24 cellular contexts compared by ENCODE assay signal in the genomic region with DNA sequence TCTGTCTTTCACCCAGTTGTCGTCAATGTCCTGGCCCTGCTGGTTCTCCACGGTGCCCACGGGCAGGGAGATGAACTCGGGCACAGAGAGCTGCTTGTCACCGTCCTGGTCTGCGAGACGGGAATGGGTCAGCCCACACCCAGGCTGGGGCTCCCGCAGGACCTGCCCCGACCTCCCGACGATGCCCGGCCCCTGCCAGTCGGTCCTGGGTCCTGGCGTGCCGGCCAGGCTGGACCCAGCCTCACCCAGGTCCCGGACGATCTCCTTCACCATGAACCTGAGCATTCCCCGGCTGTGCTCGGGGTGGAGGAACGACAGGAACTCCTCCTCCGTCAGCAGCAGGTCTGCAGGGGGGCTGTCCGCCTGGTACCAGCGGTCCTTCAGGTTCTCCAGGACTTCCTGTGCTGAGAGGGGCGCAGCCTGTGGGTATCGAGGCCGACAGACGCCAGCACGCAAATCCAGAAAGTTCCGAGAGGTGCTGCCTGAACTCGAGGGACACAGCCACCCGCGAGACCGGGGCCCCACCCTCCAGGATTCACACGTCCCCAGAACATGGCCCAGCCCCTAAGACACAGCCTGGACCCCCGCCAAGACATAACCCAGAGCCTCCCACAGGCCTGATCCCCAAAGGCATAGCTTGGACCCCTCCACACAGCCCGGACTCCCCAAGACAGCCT. TPM values are rescaled to one million over a fixed set of nuclear protein-coding genes. Genes with fewer than 3 reads are reported as not detected.
DNase-seq lines count a peak whose midpoint lies in the region; ATAC-seq, FAIRE-seq and TF ChIP-seq lines count a peak whose summit lies in the region.
"Had no signal": no experiment of that assay in that cellular context is flagged by ENCODE, and none has a peak within 500 bp of the region (broad histone marks: within the 10 kb centered on the region; RNA-seq: fewer than 3 reads in every experiment).

No MANE protein-coding gene starts in this region.

- DNase-seq in HepG2 (ENCODE audit: low spot score), result no peak
- DNase-seq in right lobe of liver, result no peak
- no peak for DNase-seq in T-helper 17 cell
- no peak for DNase-seq in effector memory CD8-positive, alpha-beta T cell
- no peak for DNase-seq in NCI-H82 treated with DMSO at 0.1 percent for 48 hours (lab: John Stamatoyannopoulos, UW; ENCODE audit: unreplicated experiment)
- DNase-seq: DND-41; GF-D8; IMR-90; islet precursor cell; NCI-H1048; NCI-H187; NCI-H446 treated with DMSO at 0.1 percent for 48 hours; NCI-H774; stimulated activated CD4-positive, alpha-beta T cell treated with anti-CD3 and anti-CD28 coated beads, Interleukin-2, amount 100 ng/mL, for 48 hours; T1000; upper lobe of right lung had no signal

- CTCF ChIA-PET in HepG2 (lab: Yijun Ruan, JAX; ENCODE audit: low intra/inter-chr PET ratio, low total read pairs), result no interaction called here

- TF ChIP-seq EP300 in HepG2 (IDR thresholded peaks at IDR 0.05; ENCODE audit: low read depth in 2 of 2, low read length in 2 of 2), result no peak
- TF ChIP-seq EP300 in HepG2 (CRISPR knock-in tag; IDR thresholded peaks at IDR 0.05; ENCODE audit: borderline replicate concordance), result no peak

- H3K4me2 ChIP-seq in HepG2 (ENCODE audit: low read depth, low read length), result no peak overlapping the region
- H3K4me2 ChIP-seq: BLaER1 treated with 17β-estradiol and CSF1 and Interleukin-3, amounts not matched to agents 10 nM and 100 nM had no signal

- no TSS peak for BruUV-seq in HepG2 (replicated peaks; lab: Mats Ljungman, UMichigan)

- TF ChIP-seq RAD21 in HepG2 (CRISPR knock-in tag; IDR thresholded peaks at IDR 0.05), result no peak

- H3K36me3 Mint-ChIP-seq in T-helper 17 cell (ENCODE audit: low read depth), result peaks cover 3% of the 10 kb centered on the region
- peaks cover 59% of the 10 kb centered on the region for H3K36me3 Mint-ChIP-seq in effector memory CD8-positive, alpha-beta T cell (ENCODE audit: insufficient read depth)

- no peak for TF ChIP-seq POLR2A in HepG2 (IDR thresholded peaks at IDR 0.05; ENCODE audit: insufficient read depth in 1 of 2, low read depth in 2 of 2, low read length in 2 of 2)
- TF ChIP-seq POLR2A in right lobe of liver (IDR thresholded peaks at IDR 0.05), result no peak

- peak overlapping the region; percentile 76 for H3K4me3 Mint-ChIP-seq in T-helper 17 cell
- H3K4me3 Mint-ChIP-seq in effector memory CD8-positive, alpha-beta T cell, result peak overlapping the region in 1 of 2 donors; percentile 19

- H3K27me3 ChIP-seq in HepG2 (ENCODE audit: control insufficient read depth in 1 of 2, insufficient read depth in 2 of 2, low read length in 2 of 2), result no peaks in the 10 kb centered on the region
- H3K27me3 ChIP-seq in right lobe of liver, result no peaks in the 10 kb centered on the region
- H3K27me3 ChIP-seq: upper lobe of right lung had no signal

- H3K4me1 Mint-ChIP-seq in T-helper 17 cell, result peaks cover 34% of the 10 kb centered on the region
- H3K4me1 Mint-ChIP-seq in effector memory CD8-positive, alpha-beta T cell (ENCODE audit: low read depth in 2 of 2), result peaks cover 19 to 33% of the 10 kb centered on the region in 2 donors

- TF ChIP-seq CTCF in HepG2 (CRISPR knock-in tag; IDR thresholded peaks at IDR 0.05) (no peak), right lobe of liver (IDR thresholded peaks at IDR 0.05) (no peak)

- in situ Hi-C loops in HepG2 (cut with HindIII; ENCODE audit: extremely low pct_ligation_motif_present, low pct_unique_long_range_greater_than_20kb), result no loop called here

- H3K9me3 Mint-ChIP-seq in effector memory CD8-positive, alpha-beta T cell, result no peaks in the 10 kb centered on the region

- H2AFZ ChIP-seq in HepG2 (ENCODE audit: low read length), result no peak overlapping the region

- no peaks in the 10 kb centered on the region for H4K20me1 ChIP-seq in HepG2 (ENCODE audit: insufficient read depth, low read length)

- no peak for ATAC-seq in HepG2
- no peak for ATAC-seq in right lobe of liver
- ATAC-seq in T-helper 17 cell, result no peak
- no peak for ATAC-seq in effector memory CD8-positive, alpha-beta T cell (replicated peaks)
- ATAC-seq in HG02973 (IDR thresholded peaks at IDR 0.05; ENCODE audit: unreplicated experiment), result no peak
- ATAC-seq: sciatic nerve, upper lobe of right lung had no signal

- FAIRE-seq in HepG2 (lab: Jason Lieb, UNC), result no peak

- no peak overlapping the region for H3K9ac ChIP-seq in HepG2 (ENCODE audit: insufficient read depth, low read depth, low read length)
- H3K9ac ChIP-seq: BLaER1 treated with 17β-estradiol and CSF1 and Interleukin-3, amounts not matched to agents 10 nM and 100 nM had no signal

- no peak overlapping the region for H3K27ac ChIP-seq in HepG2 (ENCODE audit: extremely low read length, insufficient read depth, low read length)
- H3K27ac ChIP-seq in right lobe of liver, result no peak overlapping the region
- H3K27ac ChIP-seq in temporal lobe (ENCODE audit: low read depth, low read length), result peak overlapping the region; percentile 64
- H3K27ac ChIP-seq: BLaER1 treated with 17β-estradiol and CSF1 and Interleukin-3, amounts not matched to agents 10 nM and 100 nM; upper lobe of right lung; VCaP had no signal

- H3K27ac Mint-ChIP-seq in T-helper 17 cell, result peak overlapping the region; percentile 99
- peak overlapping the region; percentile 52 to 87 for H3K27ac Mint-ChIP-seq in effector memory CD8-positive, alpha-beta T cell
- H3K27ac Mint-ChIP-seq: progenitor cell of endocrine pancreas had no signal

- no peaks in the 10 kb centered on the region for H3K9me3 ChIP-seq in HepG2 (ENCODE audit: low read length)
- H3K9me3 ChIP-seq in right lobe of liver, result no peaks in the 10 kb centered on the region
- no peaks in the 10 kb centered on the region for H3K9me3 ChIP-seq in T-helper 17 cell (ENCODE audit: control insufficient read depth, low read length, poor library complexity, severe bottlenecking)
- H3K9me3 ChIP-seq: BLaER1 treated with 17β-estradiol and CSF1 and Interleukin-3, amounts not matched to agents 10 nM and 100 nM; upper lobe of right lung had no signal

- 92% methylated on average over 16 of the region's 36 CpGs for WGBS in HepG2 (ENCODE audit: low lambda C conversion rate)
- 96% methylated on average over 10 of the region's 36 CpGs for WGBS in right lobe of liver (ENCODE audit: insufficient coverage, low coverage, low lambda C conversion rate, missing lambda C conversion rate)

- POLR2A ChIA-PET in HepG2 (lab: Yijun Ruan, JAX), result no interaction called here

- no peak overlapping the region for H3K4me3 ChIP-seq in HepG2 (replicated peaks in 1 of 3; ENCODE audit: insufficient read depth in 1 of 3, low read depth in 2 of 3, low read length in 3 of 3)
- H3K4me3 ChIP-seq in right lobe of liver, result no peak overlapping the region
- H3K4me3 ChIP-seq: BLaER1 treated with 17β-estradiol and CSF1 and Interleukin-3, amounts not matched to agents 10 nM and 100 nM; upper lobe of right lung had no signal

- H3K36me3 ChIP-seq in HepG2 (replicated peaks in 1 of 2; ENCODE audit: control insufficient read depth in 1 of 2, insufficient read depth in 2 of 2, low read length in 2 of 2) (peaks cover 27 to 51% of the 10 kb centered on the region in 2 experiments; a peak in 4 of 5 replicates), right lobe of liver (peaks cover 0 to 56% (median 10%) of the 10 kb centered on the region in 4 donors)

- H3K4me1 ChIP-seq in HepG2 (ENCODE audit: insufficient read depth, low read length) (no peaks in the 10 kb centered on the region), right lobe of liver (no peaks in the 10 kb centered on the region)

- no peaks in the 10 kb centered on the region for H3K27me3 Mint-ChIP-seq in T-helper 17 cell
- H3K27me3 Mint-ChIP-seq in effector memory CD8-positive, alpha-beta T cell, result no peaks in the 10 kb centered on the region
- H3K27me3 Mint-ChIP-seq: progenitor cell of endocrine pancreas had no signal

- no peaks in the 10 kb centered on the region for H3K79me2 ChIP-seq in HepG2 (ENCODE audit: insufficient read depth, low read length)

- intact Hi-C loops in HepG2 (cut with micrococcal nuclease; ENCODE audit: unreplicated experiment), result no loop called here
- intact Hi-C loops in right lobe of liver (cut with DNase I), result no loop called here

RNA-seq across cellular contexts. Expression of a gene that starts 4.7 kb away (rescaled TPM):
- not detected in 2 replicates for total RNA-seq in HepG2 (2016; rRNA removed; fragmentation: Illumina TruSeq; extraction: Trizol)
- not detected in 2 replicates for total RNA-seq in HepG2 (2016; cell fraction: cytosol; rRNA removed; fragmentation: Illumina TruSeq; extraction: Trizol; ENCODE audit: low read depth)
- not detected in 2 replicates for total RNA-seq in HepG2 (2016; cell fraction: insoluble cytoplasmic fraction; rRNA removed; fragmentation: Illumina TruSeq; extraction: Trizol)
- not detected in 2 replicates for total RNA-seq in HepG2 (2016; cell fraction: membrane; rRNA removed; fragmentation: Illumina TruSeq; extraction: Trizol)
- total RNA-seq in HepG2 (2016; cell fraction: nucleus; rRNA removed; fragmentation: Illumina TruSeq; extraction: Trizol), result not detected in 2 replicates
- 0.21 TPM in 1 of 2 replicates, not detected in the other for polyA plus RNA-seq in HepG2 (2011; rRNA removed)
- polyA plus RNA-seq in HepG2 (2011; cell fraction: cytosol; rRNA removed), result 0.03 TPM in 1 of 2 replicates, not detected in the other
- polyA plus RNA-seq in HepG2 (2011; cell fraction: nucleus; rRNA removed), result 0.18 and 0.28 TPM in 2 replicates
- not detected in 2 replicates for polyA plus RNA-seq in HepG2 (2012)
- polyA plus RNA-seq in HepG2 (2016; cell fraction: cytosol; fragmentation: Illumina TruSeq; extraction: Trizol; ENCODE audit: low read depth), result not detected in 2 replicates
- polyA plus RNA-seq in HepG2 (2016; cell fraction: insoluble cytoplasmic fraction; fragmentation: Illumina TruSeq; extraction: Trizol; ENCODE audit: low read depth), result not detected in 2 replicates
- not detected in 2 replicates for polyA plus RNA-seq in HepG2 (2016; cell fraction: membrane; fragmentation: Illumina TruSeq; extraction: Trizol; ENCODE audit: low read depth)
- polyA plus RNA-seq in HepG2 (2016; cell fraction: nucleus; fragmentation: Illumina TruSeq; extraction: Trizol; ENCODE audit: insufficient read depth, low read depth), result not detected in 2 replicates
- not detected in 2 replicates for polyA minus RNA-seq in HepG2 (2011; rRNA and poly(A)+ RNA removed; ENCODE audit: low replicate concordance)
- not detected in 2 replicates for polyA minus RNA-seq in HepG2 (2011; cell fraction: cytosol; rRNA and poly(A)+ RNA removed)
- polyA minus RNA-seq in HepG2 (2011; cell fraction: nucleus; rRNA and poly(A)+ RNA removed), result not detected in 2 replicates
- total RNA-seq in right lobe of liver, result under 1 TPM in 4 of 6 experiments, not detected in 2; 0.20 to 0.99 (median 0.28) TPM
- 100 to 1,000 TPM in 1 of 2 donors, 10 to 100 TPM in 1; 94.7 to 127 TPM for total RNA-seq in T-helper 17 cell
- not detected for total RNA-seq in temporal lobe
- total RNA-seq: IMR-90, myocyte had no signal

RNA-seq across cellular contexts. Expression of a gene that starts 12.3 kb away (rescaled TPM):
- total RNA-seq in HepG2 (2016; rRNA removed; fragmentation: Illumina TruSeq; extraction: Trizol) (not detected in 2 replicates), right lobe of liver (under 1 TPM in 2 of 6 experiments, not detected in 4; 0.24 to 0.27 TPM), T-helper 17 cell (10 to 100 TPM; 47.9 to 80.4 TPM), temporal lobe (not detected)
- not detected in 2 replicates for total RNA-seq in HepG2 (2016; cell fraction: cytosol; rRNA removed; fragmentation: Illumina TruSeq; extraction: Trizol; ENCODE audit: low read depth)
- total RNA-seq in HepG2 (2016; cell fraction: insoluble cytoplasmic fraction; rRNA removed; fragmentation: Illumina TruSeq; extraction: Trizol), result not detected in 2 replicates
- total RNA-seq in HepG2 (2016; cell fraction: membrane; rRNA removed; fragmentation: Illumina TruSeq; extraction: Trizol), result not detected in 2 replicates
- total RNA-seq in HepG2 (2016; cell fraction: nucleus; rRNA removed; fragmentation: Illumina TruSeq; extraction: Trizol), result not detected in 2 replicates
- not detected in 2 replicates for polyA plus RNA-seq in HepG2 (2011; rRNA removed)
- not detected in 2 replicates for polyA plus RNA-seq in HepG2 (2011; cell fraction: cytosol; rRNA removed)
- polyA plus RNA-seq in HepG2 (2011; cell fraction: nucleus; rRNA removed), result 0.19 TPM in 1 of 2 replicates, not detected in the other
- polyA plus RNA-seq in HepG2 (2012), result not detected in 2 replicates
- not detected in 2 replicates for polyA plus RNA-seq in HepG2 (2016; cell fraction: cytosol; fragmentation: Illumina TruSeq; extraction: Trizol; ENCODE audit: low read depth)
- polyA plus RNA-seq in HepG2 (2016; cell fraction: insoluble cytoplasmic fraction; fragmentation: Illumina TruSeq; extraction: Trizol; ENCODE audit: low read depth), result not detected in 2 replicates
- not detected in 2 replicates for polyA plus RNA-seq in HepG2 (2016; cell fraction: membrane; fragmentation: Illumina TruSeq; extraction: Trizol; ENCODE audit: low read depth)
- not detected in 2 replicates for polyA plus RNA-seq in HepG2 (2016; cell fraction: nucleus; fragmentation: Illumina TruSeq; extraction: Trizol; ENCODE audit: insufficient read depth, low read depth)
- not detected in 2 replicates for polyA minus RNA-seq in HepG2 (2011; rRNA and poly(A)+ RNA removed; ENCODE audit: low replicate concordance)
- not detected in 2 replicates for polyA minus RNA-seq in HepG2 (2011; cell fraction: cytosol; rRNA and poly(A)+ RNA removed)
- polyA minus RNA-seq in HepG2 (2011; cell fraction: nucleus; rRNA and poly(A)+ RNA removed), result not detected in 2 replicates
- total RNA-seq: myocyte had no signal

RNA-seq across cellular contexts. Expression of a gene that starts 13.1 kb away (rescaled TPM):
- total RNA-seq in HepG2 (2016; rRNA removed; fragmentation: Illumina TruSeq; extraction: Trizol), result 45.3 and 107 TPM in 2 replicates
- total RNA-seq in HepG2 (2016; cell fraction: cytosol; rRNA removed; fragmentation: Illumina TruSeq; extraction: Trizol; ENCODE audit: low read depth), result 39.1 and 57.0 TPM in 2 replicates
- 40.3 and 115 TPM in 2 replicates for total RNA-seq in HepG2 (2016; cell fraction: insoluble cytoplasmic fraction; rRNA removed; fragmentation: Illumina TruSeq; extraction: Trizol)
- total RNA-seq in HepG2 (2016; cell fraction: membrane; rRNA removed; fragmentation: Illumina TruSeq; extraction: Trizol), result 58.4 and 92.5 TPM in 2 replicates
- total RNA-seq in HepG2 (2016; cell fraction: nucleus; rRNA removed; fragmentation: Illumina TruSeq; extraction: Trizol), result 75.1 and 80.9 TPM in 2 replicates
- polyA plus RNA-seq in HepG2 (2011; rRNA removed), result 80.8 and 99.6 TPM in 2 replicates
- polyA plus RNA-seq in HepG2 (2011; cell fraction: cytosol; rRNA removed), result 96.4 and 116 TPM in 2 replicates
- polyA plus RNA-seq in HepG2 (2011; cell fraction: nucleus; rRNA removed), result 152 and 158 TPM in 2 replicates
- polyA plus RNA-seq in HepG2 (2012), result 87.3 and 109 TPM in 2 replicates
- polyA plus RNA-seq in HepG2 (2016; cell fraction: cytosol; fragmentation: Illumina TruSeq; extraction: Trizol; ENCODE audit: low read depth), result 40.0 and 62.7 TPM in 2 replicates
- 61.8 and 64.5 TPM in 2 replicates for polyA plus RNA-seq in HepG2 (2016; cell fraction: insoluble cytoplasmic fraction; fragmentation: Illumina TruSeq; extraction: Trizol; ENCODE audit: low read depth)
- polyA plus RNA-seq in HepG2 (2016; cell fraction: membrane; fragmentation: Illumina TruSeq; extraction: Trizol; ENCODE audit: low read depth), result 59.1 and 86.8 TPM in 2 replicates
- 181 and 198 TPM in 2 replicates for polyA plus RNA-seq in HepG2 (2016; cell fraction: nucleus; fragmentation: Illumina TruSeq; extraction: Trizol; ENCODE audit: insufficient read depth, low read depth)
- polyA minus RNA-seq in HepG2 (2011; rRNA and poly(A)+ RNA removed; ENCODE audit: low replicate concordance), result 30.8 and 94.7 TPM in 2 replicates
- 43.9 and 48.3 TPM in 2 replicates for polyA minus RNA-seq in HepG2 (2011; cell fraction: cytosol; rRNA and poly(A)+ RNA removed)
- polyA minus RNA-seq in HepG2 (2011; cell fraction: nucleus; rRNA and poly(A)+ RNA removed), result 48.9 and 53.8 TPM in 2 replicates
- 100 to 1,000 TPM; 112 to 148 (median 142) TPM for total RNA-seq in right lobe of liver
- 100 to 1,000 TPM; 129 to 146 TPM for total RNA-seq in T-helper 17 cell
- 23.8 TPM for total RNA-seq in temporal lobe

RNA-seq across cellular contexts. Expression of a gene that starts 13.4 kb away (rescaled TPM):
- total RNA-seq in HepG2 (2016; rRNA removed; fragmentation: Illumina TruSeq; extraction: Trizol) (9.2 and 14.2 TPM in 2 replicates), right lobe of liver (10 to 100 TPM in 2 of 6 experiments, 1 to 10 TPM in 4; 6.3 to 14.3 (median 7.8) TPM), T-helper 17 cell (1 to 10 TPM; 8.4 to 9.4 TPM), temporal lobe (17.7 TPM)
- total RNA-seq in HepG2 (2016; cell fraction: cytosol; rRNA removed; fragmentation: Illumina TruSeq; extraction: Trizol; ENCODE audit: low read depth), result 6.4 and 7.6 TPM in 2 replicates
- total RNA-seq in HepG2 (2016; cell fraction: insoluble cytoplasmic fraction; rRNA removed; fragmentation: Illumina TruSeq; extraction: Trizol), result 8.3 and 13.0 TPM in 2 replicates
- total RNA-seq in HepG2 (2016; cell fraction: membrane; rRNA removed; fragmentation: Illumina TruSeq; extraction: Trizol), result 13.3 and 15.5 TPM in 2 replicates
- 9.0 and 10.2 TPM in 2 replicates for total RNA-seq in HepG2 (2016; cell fraction: nucleus; rRNA removed; fragmentation: Illumina TruSeq; extraction: Trizol)
- polyA plus RNA-seq in HepG2 (2011; rRNA removed), result 3.9 and 5.8 TPM in 2 replicates
- 6.9 and 8.0 TPM in 2 replicates for polyA plus RNA-seq in HepG2 (2011; cell fraction: cytosol; rRNA removed)
- polyA plus RNA-seq in HepG2 (2011; cell fraction: nucleus; rRNA removed), result 5.4 and 5.5 TPM in 2 replicates
- 8.3 and 10.4 TPM in 2 replicates for polyA plus RNA-seq in HepG2 (2012)
- polyA plus RNA-seq in HepG2 (2016; cell fraction: cytosol; fragmentation: Illumina TruSeq; extraction: Trizol; ENCODE audit: low read depth), result 7.6 and 8.3 TPM in 2 replicates
- 9.7 and 10.2 TPM in 2 replicates for polyA plus RNA-seq in HepG2 (2016; cell fraction: insoluble cytoplasmic fraction; fragmentation: Illumina TruSeq; extraction: Trizol; ENCODE audit: low read depth)
- 12.7 and 13.5 TPM in 2 replicates for polyA plus RNA-seq in HepG2 (2016; cell fraction: membrane; fragmentation: Illumina TruSeq; extraction: Trizol; ENCODE audit: low read depth)
- polyA plus RNA-seq in HepG2 (2016; cell fraction: nucleus; fragmentation: Illumina TruSeq; extraction: Trizol; ENCODE audit: insufficient read depth, low read depth), result 13.7 and 17.1 TPM in 2 replicates
- 7.2 and 12.5 TPM in 2 replicates for polyA minus RNA-seq in HepG2 (2011; rRNA and poly(A)+ RNA removed; ENCODE audit: low replicate concordance)
- 3.8 and 5.0 TPM in 2 replicates for polyA minus RNA-seq in HepG2 (2011; cell fraction: cytosol; rRNA and poly(A)+ RNA removed)
- 7.8 and 8.1 TPM in 2 replicates for polyA minus RNA-seq in HepG2 (2011; cell fraction: nucleus; rRNA and poly(A)+ RNA removed)

RNA-seq across cellular contexts. Expression of a gene that starts 27.9 kb away (rescaled TPM):
- total RNA-seq in HepG2 (2016; rRNA removed; fragmentation: Illumina TruSeq; extraction: Trizol) (0.29 and 0.64 TPM in 2 replicates), right lobe of liver (1 to 10 TPM in 4 of 6 experiments, under 1 TPM in 1, not detected in 1; 0.40 to 4.0 (median 1.1) TPM), T-helper 17 cell (1 to 10 TPM in 1 of 2 donors, under 1 TPM in 1; 0.91 to 2.0 TPM), temporal lobe (0.25 TPM)
- total RNA-seq in HepG2 (2016; cell fraction: cytosol; rRNA removed; fragmentation: Illumina TruSeq; extraction: Trizol; ENCODE audit: low read depth), result 0.88 and 0.91 TPM in 2 replicates
- total RNA-seq in HepG2 (2016; cell fraction: insoluble cytoplasmic fraction; rRNA removed; fragmentation: Illumina TruSeq; extraction: Trizol), result 1.0 TPM in 1 of 2 replicates, not detected in the other
- 0.28 and 0.80 TPM in 2 replicates for total RNA-seq in HepG2 (2016; cell fraction: membrane; rRNA removed; fragmentation: Illumina TruSeq; extraction: Trizol)
- total RNA-seq in HepG2 (2016; cell fraction: nucleus; rRNA removed; fragmentation: Illumina TruSeq; extraction: Trizol), result 0.87 TPM in 1 of 2 replicates, not detected in the other
- 0.18 and 0.29 TPM in 2 replicates for polyA plus RNA-seq in HepG2 (2011; rRNA removed)
- 0.11 and 0.21 TPM in 2 replicates for polyA plus RNA-seq in HepG2 (2011; cell fraction: cytosol; rRNA removed)
- 4.1 and 5.2 TPM in 2 replicates for polyA plus RNA-seq in HepG2 (2011; cell fraction: nucleus; rRNA removed)
- 1.6 and 2.0 TPM in 2 replicates for polyA plus RNA-seq in HepG2 (2012)
- polyA plus RNA-seq in HepG2 (2016; cell fraction: cytosol; fragmentation: Illumina TruSeq; extraction: Trizol; ENCODE audit: low read depth), result 0.28 and 0.32 TPM in 2 replicates
- not detected in 2 replicates for polyA plus RNA-seq in HepG2 (2016; cell fraction: insoluble cytoplasmic fraction; fragmentation: Illumina TruSeq; extraction: Trizol; ENCODE audit: low read depth)
- not detected in 2 replicates for polyA plus RNA-seq in HepG2 (2016; cell fraction: membrane; fragmentation: Illumina TruSeq; extraction: Trizol; ENCODE audit: low read depth)
- 2.7 and 4.3 TPM in 2 replicates for polyA plus RNA-seq in HepG2 (2016; cell fraction: nucleus; fragmentation: Illumina TruSeq; extraction: Trizol; ENCODE audit: insufficient read depth, low read depth)
- polyA minus RNA-seq in HepG2 (2011; rRNA and poly(A)+ RNA removed; ENCODE audit: low replicate concordance), result 0.36 and 0.40 TPM in 2 replicates
- polyA minus RNA-seq in HepG2 (2011; cell fraction: cytosol; rRNA and poly(A)+ RNA removed), result not detected in 2 replicates
- polyA minus RNA-seq in HepG2 (2011; cell fraction: nucleus; rRNA and poly(A)+ RNA removed), result not detected in 2 replicates
- total RNA-seq: liver had no signal

Comparison
In these comparisons a context has a peak if more than half of its experiments do, and no peak if none do; other contexts are left out.
1. RNA of a gene that starts 4.7 kb away (total RNA-seq): 94.7 to 127 TPM in T-helper 17 cell; 0.20 to 0.99 TPM in right lobe of liver, not detected in HepG2 and not detected in temporal lobe (single experiment); every median in the first group is over 10 times any median in the second.
2. RNA of a gene that starts 12.3 kb away (total RNA-seq): 47.9 to 80.4 TPM in T-helper 17 cell; 0.24 to 0.27 TPM in right lobe of liver, not detected in HepG2 and not detected in temporal lobe (single experiment); every median in the first group is over 10 times any median in the second.